Comparison of ENCODE assay signal across 1 cellular context in the genomic region with DNA sequence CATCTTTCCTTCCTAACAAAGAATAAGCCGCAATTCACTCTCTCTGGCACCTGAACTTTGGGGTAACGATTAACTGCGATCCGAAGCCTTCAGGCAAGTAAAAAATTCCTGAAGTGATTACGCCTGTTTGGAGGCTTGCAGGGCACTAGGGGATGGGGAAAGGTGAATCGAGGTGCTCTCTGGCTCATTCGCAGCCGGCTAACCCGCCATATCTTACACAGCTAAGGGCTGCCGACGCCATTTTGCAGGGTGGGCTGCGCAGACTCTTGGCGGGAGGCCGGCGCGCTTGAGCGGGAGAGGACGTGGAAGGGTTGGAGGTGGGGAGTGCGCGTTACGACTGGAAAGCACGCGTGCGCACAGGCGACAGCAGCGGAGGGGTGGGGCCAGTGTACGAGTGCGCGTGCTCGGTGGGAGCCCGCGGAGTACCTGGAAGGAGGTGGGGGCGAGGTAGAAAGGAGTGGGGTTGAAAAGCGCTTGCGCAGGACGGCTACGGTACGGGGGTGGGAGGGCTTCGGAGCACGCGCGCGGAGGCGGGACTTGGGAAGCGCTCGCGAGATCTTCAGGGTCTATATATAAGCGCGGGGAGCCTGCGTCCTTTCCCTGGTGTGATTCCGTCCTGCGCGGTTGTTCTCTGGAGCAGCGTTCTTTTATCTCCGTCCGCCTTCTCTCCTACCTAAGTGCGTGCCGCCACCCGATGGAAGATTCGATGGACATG.
A peak's percentile ranks its signal among the peaks of the same experiment; 100 is the strongest.
TF ChIP-seq lines count a peak whose summit lies in the region.

A gene with protein sequence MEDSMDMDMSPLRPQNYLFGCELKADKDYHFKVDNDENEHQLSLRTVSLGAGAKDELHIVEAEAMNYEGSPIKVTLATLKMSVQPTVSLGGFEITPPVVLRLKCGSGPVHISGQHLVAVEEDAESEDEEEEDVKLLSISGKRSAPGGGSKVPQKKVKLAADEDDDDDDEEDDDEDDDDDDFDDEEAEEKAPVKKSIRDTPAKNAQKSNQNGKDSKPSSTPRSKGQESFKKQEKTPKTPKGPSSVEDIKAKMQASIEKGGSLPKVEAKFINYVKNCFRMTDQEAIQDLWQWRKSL (plus strand): TSS at position 595 of the 715 bp plus-strand sequence. CDS start 100 bp downstream, at position 695.

TF ChIP-seq in K562, 482 proteins besides CTCF, POLR2A, EP300 and RAD21 (continued from another document and continues in another):
- TF ChIP-seq, protein P1, sequence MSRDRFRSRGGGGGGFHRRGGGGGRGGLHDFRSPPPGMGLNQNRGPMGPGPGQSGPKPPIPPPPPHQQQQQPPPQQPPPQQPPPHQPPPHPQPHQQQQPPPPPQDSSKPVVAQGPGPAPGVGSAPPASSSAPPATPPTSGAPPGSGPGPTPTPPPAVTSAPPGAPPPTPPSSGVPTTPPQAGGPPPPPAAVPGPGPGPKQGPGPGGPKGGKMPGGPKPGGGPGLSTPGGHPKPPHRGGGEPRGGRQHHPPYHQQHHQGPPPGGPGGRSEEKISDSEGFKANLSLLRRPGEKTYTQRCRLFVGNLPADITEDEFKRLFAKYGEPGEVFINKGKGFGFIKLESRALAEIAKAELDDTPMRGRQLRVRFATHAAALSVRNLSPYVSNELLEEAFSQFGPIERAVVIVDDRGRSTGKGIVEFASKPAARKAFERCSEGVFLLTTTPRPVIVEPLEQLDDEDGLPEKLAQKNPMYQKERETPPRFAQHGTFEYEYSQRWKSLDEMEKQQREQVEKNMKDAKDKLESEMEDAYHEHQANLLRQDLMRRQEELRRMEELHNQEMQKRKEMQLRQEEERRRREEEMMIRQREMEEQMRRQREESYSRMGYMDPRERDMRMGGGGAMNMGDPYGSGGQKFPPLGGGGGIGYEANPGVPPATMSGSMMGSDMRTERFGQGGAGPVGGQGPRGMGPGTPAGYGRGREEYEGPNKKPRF (IDR thresholded peaks at IDR 0.05; ENCODE audit: low read depth, low read length) = no peak
- TF ChIP-seq CBFB (CRISPR knock-in tag; IDR thresholded peaks at IDR 0.05) (no peak), MTA2 (IDR thresholded peaks at IDR 0.05; ENCODE audit: low read depth) (no peak), HMG20A (CRISPR knock-in tag; conservative IDR thresholded peaks at IDR 0.05) (no peak), CHD1 (IDR thresholded peaks at IDR 0.05; ENCODE audit: low read length) (no peak), ZNF197 (CRISPR knock-in tag; IDR thresholded peaks at IDR 0.05; ENCODE audit: low read depth) (no peak), BDP1 (IDR thresholded peaks at IDR 0.05; ENCODE audit: insufficient read depth, insufficient read length) (no peak), RBM25 (IDR thresholded peaks at IDR 0.05; ENCODE audit: low read depth, low read length, severe bottlenecking) (no peak), ZNF589 (CRISPR knock-in tag; IDR thresholded peaks at IDR 0.05; ENCODE audit: low read depth) (0 out of 2 replicates have a peak, but pooled peaks have one; percentile 54), ZNF311 (CRISPR knock-in tag; IDR thresholded peaks at IDR 0.05) (no peak), ZNF175 (CRISPR knock-in tag; IDR thresholded peaks at IDR 0.05; ENCODE audit: low read depth) (no peak), PCBP2 (IDR thresholded peaks at IDR 0.05; ENCODE audit: low read depth, low read length, poor library complexity, severe bottlenecking) (no peak), PPARD (CRISPR knock-in tag; IDR thresholded peaks at IDR 0.05) (no peak), KLF1 (tag; IDR thresholded peaks at IDR 0.05) (no peak), FOXJ3 (CRISPR knock-in tag; IDR thresholded peaks at IDR 0.05) (no peak), ZNF77 (CRISPR knock-in tag; IDR thresholded peaks at IDR 0.05) (no peak), HMGN3 (IDR thresholded peaks at IDR 0.05; ENCODE audit: borderline replicate concordance, extremely low read depth, insufficient read length, low read depth, low read length) (peak; percentile 90), XRCC5 (IDR thresholded peaks at IDR 0.05; ENCODE audit: low read depth, low read length) (no peak), SMARCA4 (IDR thresholded peaks at IDR 0.05) (peak; percentile 34; the same call in 1 of the 2 replicates), FOXA1 (IDR thresholded peaks at IDR 0.05; ENCODE audit: borderline replicate concordance) (no peak), SREBF2 (CRISPR knock-in tag; IDR thresholded peaks at IDR 0.05) (no peak; the same call in 1 of the 2 replicates), ZNF561 (CRISPR knock-in tag; conservative IDR thresholded peaks at IDR 0.05) (no peak), NR2C2 (CRISPR knock-in tag; IDR thresholded peaks at IDR 0.05) (peak; percentile 58; the same call in 1 of the 2 replicates), NR2C2 (tag; IDR thresholded peaks at IDR 0.05) (peak; percentile 62; the same call in 1 of the 2 replicates), WHSC1 (IDR thresholded peaks at IDR 0.05; ENCODE audit: low read length) (no peak)
- TF ChIP-seq, protein P2, sequence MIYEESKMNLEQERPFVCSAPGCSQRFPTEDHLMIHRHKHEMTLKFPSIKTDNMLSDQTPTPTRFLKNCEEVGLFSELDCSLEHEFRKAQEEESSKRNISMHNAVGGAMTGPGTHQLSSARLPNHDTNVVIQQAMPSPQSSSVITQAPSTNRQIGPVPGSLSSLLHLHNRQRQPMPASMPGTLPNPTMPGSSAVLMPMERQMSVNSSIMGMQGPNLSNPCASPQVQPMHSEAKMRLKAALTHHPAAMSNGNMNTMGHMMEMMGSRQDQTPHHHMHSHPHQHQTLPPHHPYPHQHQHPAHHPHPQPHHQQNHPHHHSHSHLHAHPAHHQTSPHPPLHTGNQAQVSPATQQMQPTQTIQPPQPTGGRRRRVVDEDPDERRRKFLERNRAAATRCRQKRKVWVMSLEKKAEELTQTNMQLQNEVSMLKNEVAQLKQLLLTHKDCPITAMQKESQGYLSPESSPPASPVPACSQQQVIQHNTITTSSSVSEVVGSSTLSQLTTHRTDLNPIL (CRISPR knock-in tag; IDR thresholded peaks at IDR 0.05) = no peak
- TF ChIP-seq, protein P3, sequence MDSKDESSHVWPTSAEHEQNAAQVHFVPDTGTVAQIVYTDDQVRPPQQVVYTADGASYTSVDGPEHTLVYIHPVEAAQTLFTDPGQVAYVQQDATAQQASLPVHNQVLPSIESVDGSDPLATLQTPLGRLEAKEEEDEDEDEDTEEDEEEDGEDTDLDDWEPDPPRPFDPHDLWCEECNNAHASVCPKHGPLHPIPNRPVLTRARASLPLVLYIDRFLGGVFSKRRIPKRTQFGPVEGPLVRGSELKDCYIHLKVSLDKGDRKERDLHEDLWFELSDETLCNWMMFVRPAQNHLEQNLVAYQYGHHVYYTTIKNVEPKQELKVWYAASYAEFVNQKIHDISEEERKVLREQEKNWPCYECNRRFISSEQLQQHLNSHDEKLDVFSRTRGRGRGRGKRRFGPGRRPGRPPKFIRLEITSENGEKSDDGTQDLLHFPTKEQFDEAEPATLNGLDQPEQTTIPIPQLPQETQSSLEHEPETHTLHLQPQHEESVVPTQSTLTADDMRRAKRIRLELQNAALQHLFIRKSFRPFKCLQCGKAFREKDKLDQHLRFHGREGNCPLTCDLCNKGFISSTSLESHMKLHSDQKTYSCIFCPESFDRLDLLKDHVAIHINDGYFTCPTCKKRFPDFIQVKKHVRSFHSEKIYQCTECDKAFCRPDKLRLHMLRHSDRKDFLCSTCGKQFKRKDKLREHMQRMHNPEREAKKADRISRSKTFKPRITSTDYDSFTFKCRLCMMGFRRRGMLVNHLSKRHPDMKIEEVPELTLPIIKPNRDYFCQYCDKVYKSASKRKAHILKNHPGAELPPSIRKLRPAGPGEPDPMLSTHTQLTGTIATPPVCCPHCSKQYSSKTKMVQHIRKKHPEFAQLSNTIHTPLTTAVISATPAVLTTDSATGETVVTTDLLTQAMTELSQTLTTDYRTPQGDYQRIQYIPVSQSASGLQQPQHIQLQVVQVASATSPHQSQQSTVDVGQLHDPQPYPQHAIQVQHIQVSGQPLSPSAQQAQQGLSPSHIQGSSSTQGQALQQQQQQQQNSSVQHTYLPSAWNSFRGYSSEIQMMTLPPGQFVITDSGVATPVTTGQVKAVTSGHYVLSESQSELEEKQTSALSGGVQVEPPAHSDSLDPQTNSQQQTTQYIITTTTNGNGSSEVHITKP (IDR thresholded peaks at IDR 0.05; ENCODE audit: partially characterized antibody) = no peak
- TF ChIP-seq, protein P4, sequence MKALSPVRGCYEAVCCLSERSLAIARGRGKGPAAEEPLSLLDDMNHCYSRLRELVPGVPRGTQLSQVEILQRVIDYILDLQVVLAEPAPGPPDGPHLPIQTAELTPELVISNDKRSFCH (CRISPR knock-in tag; IDR thresholded peaks at IDR 0.05) = no peak
- TF ChIP-seq, protein P4 (tag; IDR thresholded peaks at IDR 0.05) = 0 out of 2 replicates have a peak, but pooled peaks have one; percentile 58
- TF ChIP-seq, protein P5, sequence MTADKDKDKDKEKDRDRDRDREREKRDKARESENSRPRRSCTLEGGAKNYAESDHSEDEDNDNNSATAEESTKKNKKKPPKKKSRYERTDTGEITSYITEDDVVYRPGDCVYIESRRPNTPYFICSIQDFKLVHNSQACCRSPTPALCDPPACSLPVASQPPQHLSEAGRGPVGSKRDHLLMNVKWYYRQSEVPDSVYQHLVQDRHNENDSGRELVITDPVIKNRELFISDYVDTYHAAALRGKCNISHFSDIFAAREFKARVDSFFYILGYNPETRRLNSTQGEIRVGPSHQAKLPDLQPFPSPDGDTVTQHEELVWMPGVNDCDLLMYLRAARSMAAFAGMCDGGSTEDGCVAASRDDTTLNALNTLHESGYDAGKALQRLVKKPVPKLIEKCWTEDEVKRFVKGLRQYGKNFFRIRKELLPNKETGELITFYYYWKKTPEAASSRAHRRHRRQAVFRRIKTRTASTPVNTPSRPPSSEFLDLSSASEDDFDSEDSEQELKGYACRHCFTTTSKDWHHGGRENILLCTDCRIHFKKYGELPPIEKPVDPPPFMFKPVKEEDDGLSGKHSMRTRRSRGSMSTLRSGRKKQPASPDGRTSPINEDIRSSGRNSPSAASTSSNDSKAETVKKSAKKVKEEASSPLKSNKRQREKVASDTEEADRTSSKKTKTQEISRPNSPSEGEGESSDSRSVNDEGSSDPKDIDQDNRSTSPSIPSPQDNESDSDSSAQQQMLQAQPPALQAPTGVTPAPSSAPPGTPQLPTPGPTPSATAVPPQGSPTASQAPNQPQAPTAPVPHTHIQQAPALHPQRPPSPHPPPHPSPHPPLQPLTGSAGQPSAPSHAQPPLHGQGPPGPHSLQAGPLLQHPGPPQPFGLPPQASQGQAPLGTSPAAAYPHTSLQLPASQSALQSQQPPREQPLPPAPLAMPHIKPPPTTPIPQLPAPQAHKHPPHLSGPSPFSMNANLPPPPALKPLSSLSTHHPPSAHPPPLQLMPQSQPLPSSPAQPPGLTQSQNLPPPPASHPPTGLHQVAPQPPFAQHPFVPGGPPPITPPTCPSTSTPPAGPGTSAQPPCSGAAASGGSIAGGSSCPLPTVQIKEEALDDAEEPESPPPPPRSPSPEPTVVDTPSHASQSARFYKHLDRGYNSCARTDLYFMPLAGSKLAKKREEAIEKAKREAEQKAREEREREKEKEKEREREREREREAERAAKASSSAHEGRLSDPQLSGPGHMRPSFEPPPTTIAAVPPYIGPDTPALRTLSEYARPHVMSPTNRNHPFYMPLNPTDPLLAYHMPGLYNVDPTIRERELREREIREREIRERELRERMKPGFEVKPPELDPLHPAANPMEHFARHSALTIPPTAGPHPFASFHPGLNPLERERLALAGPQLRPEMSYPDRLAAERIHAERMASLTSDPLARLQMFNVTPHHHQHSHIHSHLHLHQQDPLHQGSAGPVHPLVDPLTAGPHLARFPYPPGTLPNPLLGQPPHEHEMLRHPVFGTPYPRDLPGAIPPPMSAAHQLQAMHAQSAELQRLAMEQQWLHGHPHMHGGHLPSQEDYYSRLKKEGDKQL (CRISPR knock-in tag; IDR thresholded peaks at IDR 0.05; ENCODE audit: borderline replicate concordance) = no peak
- TF ChIP-seq, protein P6, sequence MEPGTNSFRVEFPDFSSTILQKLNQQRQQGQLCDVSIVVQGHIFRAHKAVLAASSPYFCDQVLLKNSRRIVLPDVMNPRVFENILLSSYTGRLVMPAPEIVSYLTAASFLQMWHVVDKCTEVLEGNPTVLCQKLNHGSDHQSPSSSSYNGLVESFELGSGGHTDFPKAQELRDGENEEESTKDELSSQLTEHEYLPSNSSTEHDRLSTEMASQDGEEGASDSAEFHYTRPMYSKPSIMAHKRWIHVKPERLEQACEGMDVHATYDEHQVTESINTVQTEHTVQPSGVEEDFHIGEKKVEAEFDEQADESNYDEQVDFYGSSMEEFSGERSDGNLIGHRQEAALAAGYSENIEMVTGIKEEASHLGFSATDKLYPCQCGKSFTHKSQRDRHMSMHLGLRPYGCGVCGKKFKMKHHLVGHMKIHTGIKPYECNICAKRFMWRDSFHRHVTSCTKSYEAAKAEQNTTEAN (CRISPR knock-in tag; IDR thresholded peaks at IDR 0.05) = no peak
- TF ChIP-seq, protein P7, sequence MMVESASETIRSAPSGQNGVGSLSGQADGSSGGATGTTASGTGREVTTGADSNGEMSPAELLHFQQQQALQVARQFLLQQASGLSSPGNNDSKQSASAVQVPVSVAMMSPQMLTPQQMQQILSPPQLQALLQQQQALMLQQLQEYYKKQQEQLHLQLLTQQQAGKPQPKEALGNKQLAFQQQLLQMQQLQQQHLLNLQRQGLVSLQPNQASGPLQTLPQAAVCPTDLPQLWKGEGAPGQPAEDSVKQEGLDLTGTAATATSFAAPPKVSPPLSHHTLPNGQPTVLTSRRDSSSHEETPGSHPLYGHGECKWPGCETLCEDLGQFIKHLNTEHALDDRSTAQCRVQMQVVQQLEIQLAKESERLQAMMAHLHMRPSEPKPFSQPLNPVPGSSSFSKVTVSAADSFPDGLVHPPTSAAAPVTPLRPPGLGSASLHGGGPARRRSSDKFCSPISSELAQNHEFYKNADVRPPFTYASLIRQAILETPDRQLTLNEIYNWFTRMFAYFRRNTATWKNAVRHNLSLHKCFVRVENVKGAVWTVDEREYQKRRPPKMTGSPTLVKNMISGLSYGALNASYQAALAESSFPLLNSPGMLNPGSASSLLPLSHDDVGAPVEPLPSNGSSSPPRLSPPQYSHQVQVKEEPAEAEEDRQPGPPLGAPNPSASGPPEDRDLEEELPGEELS (CRISPR knock-in tag; IDR thresholded peaks at IDR 0.05; ENCODE audit: borderline replicate concordance) = peak; percentile 98
